ENCODE assay signal across 8 cellular contexts in the genomic region with DNA sequence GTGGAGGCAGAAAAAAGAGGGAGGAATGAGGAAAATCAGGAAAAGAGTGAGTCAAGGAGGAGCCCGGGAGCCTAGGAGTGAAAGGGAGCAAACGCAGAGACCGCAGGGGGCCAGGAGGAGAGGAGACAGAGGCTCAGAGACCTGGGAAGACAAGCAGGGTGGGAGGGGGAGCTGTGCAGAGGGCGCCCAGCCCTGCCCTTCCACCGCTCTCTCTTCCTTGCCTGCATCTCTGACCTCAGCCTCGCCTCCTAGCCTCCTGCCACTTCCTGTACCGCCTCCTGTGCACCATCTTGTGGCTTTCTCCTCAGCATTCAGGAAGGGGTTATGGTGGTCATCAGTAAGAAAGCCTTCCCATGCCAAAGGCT. TPM values are rescaled to one million over a fixed set of nuclear protein-coding genes. Genes with fewer than 3 reads are reported as not detected.
DNase-seq lines count a peak whose midpoint lies in the region; ATAC-seq and TF ChIP-seq lines count a peak whose summit lies in the region.

No MANE protein-coding gene starts in this region.

- no peaks in the 10 kb centered on the region for H3K27me3 Mint-ChIP-seq in CD8-positive, alpha-beta T cell (ENCODE audit: low read depth)
- H3K27me3 Mint-ChIP-seq in naive B cell, result no peaks in the 10 kb centered on the region

- CTCF ChIA-PET in CD8-positive, alpha-beta T cell (lab: Charles Lee), result interaction anchor here (1.0 to 1.3 kb wide), 3 partner anchors 23 to 262 kb away, joined by 3 to 4 read pairs (median 3); no protein-coding TSS in a partner anchor

- POLR2A ChIA-PET in CD8-positive, alpha-beta T cell (lab: Charles Lee), result interaction anchor here (1.3 kb wide), 1 partner anchor 258 kb away, joined by 3 read pairs; a partner anchor contains a TSS

- no peaks in the 10 kb centered on the region for H3K27me3 ChIP-seq in CD8-positive, alpha-beta T cell (ENCODE audit: insufficient read depth, low read length)
- no peaks in the 10 kb centered on the region for H3K27me3 ChIP-seq in Karpas-422 (ENCODE audit: low read length)
- no peaks in the 10 kb centered on the region for H3K27me3 ChIP-seq in ascending aorta

- H3K27ac Mint-ChIP-seq in CD8-positive, alpha-beta T cell, result peak overlapping the region; percentile 87
- H3K27ac Mint-ChIP-seq in naive B cell, result peak overlapping the region in 4 of 6 donors; percentile 59 to 81 (median 74)

- H3K9me3 ChIP-seq in CD8-positive, alpha-beta T cell (ENCODE audit: low read length), result no peaks in the 10 kb centered on the region
- H3K9me3 ChIP-seq in Karpas-422 (ENCODE audit: low read length), result no peaks in the 10 kb centered on the region
- no peaks in the 10 kb centered on the region for H3K9me3 ChIP-seq in ascending aorta

- peak overlapping the region; percentile 91 for H3K4me3 Mint-ChIP-seq in CD8-positive, alpha-beta T cell
- H3K4me3 Mint-ChIP-seq in naive B cell, result peak overlapping the region; percentile 80 to 97 (median 90)

- H3K4me1 Mint-ChIP-seq in CD8-positive, alpha-beta T cell (ENCODE audit: low read depth), result peaks cover 32% of the 10 kb centered on the region
- H3K4me1 Mint-ChIP-seq in naive B cell, result peaks cover 30 to 31% (median 31%) of the 10 kb centered on the region in 3 donors

- peaks cover 4% of the 10 kb centered on the region for H3K36me3 ChIP-seq in CD8-positive, alpha-beta T cell (ENCODE audit: insufficient read depth, low read length)
- H3K36me3 ChIP-seq in Karpas-422 (ENCODE audit: insufficient read depth, low read length), result no peaks in the 10 kb centered on the region
- H3K36me3 ChIP-seq in ascending aorta, result peaks cover 8 to 15% of the 10 kb centered on the region in 2 donors

- H3K27ac ChIP-seq in CD8-positive, alpha-beta T cell (ENCODE audit: low read depth, low read length), result peak overlapping the region; percentile 36
- H3K27ac ChIP-seq in Karpas-422 (ENCODE audit: low read length) (no peak overlapping the region), ascending aorta (peak overlapping the region; percentile 79 to 84)

- peak in 2 of 7 experiments; percentile 15 to 27 for DNase-seq in CD8-positive, alpha-beta T cell
- peak; percentile 56 for DNase-seq in Karpas-422
- no peak for DNase-seq in ascending aorta (ENCODE audit: low spot score in 2 of 2)
- DNase-seq in naive B cell, result no peak
- no peak for DNase-seq in hippocampal formation (lab: John Stamatoyannopoulos, UW)
- no peak for DNase-seq in DMS79 (lab: John Stamatoyannopoulos, UW)
- DNase-seq in activated gamma-delta T cell treated with Interleukin-2 at 50 U/mL for 16 hours, result no peak

- peaks cover 33% of the 10 kb centered on the region for H3K36me3 Mint-ChIP-seq in CD8-positive, alpha-beta T cell
- no peaks in the 10 kb centered on the region for H3K36me3 Mint-ChIP-seq in naive B cell

- H3K9me2 ChIP-seq in Karpas-422 (replicated peaks; ENCODE audit: insufficient read depth, low read length), result no peaks in the 10 kb centered on the region

- peaks cover 22% of the 10 kb centered on the region for H3K4me1 ChIP-seq in CD8-positive, alpha-beta T cell (ENCODE audit: insufficient read depth, low read length)
- H3K4me1 ChIP-seq in Karpas-422 (ENCODE audit: low read length) (peaks cover 21% of the 10 kb centered on the region), ascending aorta (peaks cover 6 to 7% of the 10 kb centered on the region in 2 donors)

- H2AFZ ChIP-seq in Karpas-422 (ENCODE audit: low read length), result no peak overlapping the region

- H3K4me2 ChIP-seq in Karpas-422 (ENCODE audit: low read depth, low read length, poor library complexity, severe bottlenecking), result peak overlapping the region; percentile 83

- no peak for ATAC-seq in CD8-positive, alpha-beta T cell
- ATAC-seq in naive B cell (ENCODE audit: low read depth in 2 of 2) (no peak), GM21515 (IDR thresholded peaks at IDR 0.05; ENCODE audit: unreplicated experiment) (no peak)

- no peak for TF ChIP-seq CTCF in CD8-positive, alpha-beta T cell (IDR thresholded peaks at IDR 0.05)
- no peak for TF ChIP-seq CTCF in ascending aorta (IDR thresholded peaks at IDR 0.05)

- H3K9me3 Mint-ChIP-seq in CD8-positive, alpha-beta T cell, result no peaks in the 10 kb centered on the region
- H3K9me3 Mint-ChIP-seq in naive B cell, result no peaks in the 10 kb centered on the region

- 0 out of 2 replicates have a peak, but pooled peaks cover 8% of the 10 kb centered on the region for H4K20me1 ChIP-seq in Karpas-422 (ENCODE audit: insufficient read depth, low read depth, low read length)

- H3K9ac ChIP-seq in Karpas-422 (ENCODE audit: low read length), result peak overlapping the region; percentile 78

- no peaks in the 10 kb centered on the region for H3K79me2 ChIP-seq in Karpas-422 (ENCODE audit: low read length)

- H3K4me3 ChIP-seq in CD8-positive, alpha-beta T cell (ENCODE audit: low read depth, low read length), result peak overlapping the region; percentile 99
- H3K4me3 ChIP-seq in Karpas-422 (ENCODE audit: low read length) (peak overlapping the region; percentile 74; the same call in 1 of the 2 replicates), ascending aorta (peak overlapping the region in 1 of 2 donors; percentile 74)

- intact Hi-C loops in CD8-positive, alpha-beta T cell (cut with DNase I, micrococcal nuclease), result loop anchor here in 1 of 2 experiments (2.0 kb wide), 1 partner anchor 159 kb away; no protein-coding TSS in a partner anchor
- intact Hi-C loops in ascending aorta (cut with DNase I), result no loop called here

RNA-seq across cellular contexts. Expression of a gene that starts 1.3 kb away (rescaled TPM):
- total RNA-seq in CD8-positive, alpha-beta T cell, result 10 to 100 TPM; 23.1 to 24.0 TPM
- 30.0 and 40.3 TPM in 2 replicates for total RNA-seq in Karpas-422 (2014; rRNA removed; shearing (Covaris generic); ENCODE audit: low replicate concordance)
- total RNA-seq in ascending aorta, result 132 TPM
- 1 to 10 TPM in 5 of 6 donors, not detected in 1; 1.7 to 3.4 (median 2.9) TPM for polyA plus RNA-seq in naive B cell (ENCODE audit: low read depth in 6 of 6)

RNA-seq across cellular contexts. Expression of a gene that starts 2.8 kb away (rescaled TPM):
- total RNA-seq in CD8-positive, alpha-beta T cell, result not detected
- not detected in 2 replicates for total RNA-seq in Karpas-422 (2014; rRNA removed; shearing (Covaris generic); ENCODE audit: low replicate concordance)
- 0.96 TPM for total RNA-seq in ascending aorta
- polyA plus RNA-seq in naive B cell (ENCODE audit: low read depth in 6 of 6), result under 1 TPM in 1 of 6 donors, not detected in 5; 0.51 TPM

RNA-seq across cellular contexts. Expression of a gene that starts 22.5 kb away (rescaled TPM):
- total RNA-seq in CD8-positive, alpha-beta T cell, result 1 to 10 TPM; 8.0 to 9.0 TPM
- total RNA-seq in Karpas-422 (2014; rRNA removed; shearing (Covaris generic); ENCODE audit: low replicate concordance), result 47.7 and 81.5 TPM in 2 replicates
- 196 TPM for total RNA-seq in ascending aorta
- 1 to 10 TPM; 2.4 to 9.6 (median 3.5) TPM for polyA plus RNA-seq in naive B cell (ENCODE audit: low read depth in 6 of 6)

RNA-seq across cellular contexts. Expression of a gene that starts 39.2 kb away (rescaled TPM):
- 1 to 10 TPM; 3.8 TPM for total RNA-seq in CD8-positive, alpha-beta T cell
- total RNA-seq in Karpas-422 (2014; rRNA removed; shearing (Covaris generic); ENCODE audit: low replicate concordance), result 1.5 and 2.8 TPM in 2 replicates
- 1,046 TPM for total RNA-seq in ascending aorta
- polyA plus RNA-seq in naive B cell (ENCODE audit: low read depth in 6 of 6), result 1 to 10 TPM in 4 of 6 donors, under 1 TPM in 1, not detected in 1; 0.95 to 3.1 (median 1.9) TPM

RNA-seq across cellular contexts. Expression of a gene that starts 58.0 kb away (rescaled TPM):
- 10 to 100 TPM; 14.7 to 19.2 TPM for total RNA-seq in CD8-positive, alpha-beta T cell
- total RNA-seq in Karpas-422 (2014; rRNA removed; shearing (Covaris generic); ENCODE audit: low replicate concordance), result 25.9 and 80.8 TPM in 2 replicates
- 61.7 TPM for total RNA-seq in ascending aorta
- polyA plus RNA-seq in naive B cell (ENCODE audit: low read depth in 6 of 6), result 10 to 100 TPM in 4 of 6 donors, 1 to 10 TPM in 2; 8.3 to 15.3 (median 12.3) TPM
